In the genomic region with DNA sequence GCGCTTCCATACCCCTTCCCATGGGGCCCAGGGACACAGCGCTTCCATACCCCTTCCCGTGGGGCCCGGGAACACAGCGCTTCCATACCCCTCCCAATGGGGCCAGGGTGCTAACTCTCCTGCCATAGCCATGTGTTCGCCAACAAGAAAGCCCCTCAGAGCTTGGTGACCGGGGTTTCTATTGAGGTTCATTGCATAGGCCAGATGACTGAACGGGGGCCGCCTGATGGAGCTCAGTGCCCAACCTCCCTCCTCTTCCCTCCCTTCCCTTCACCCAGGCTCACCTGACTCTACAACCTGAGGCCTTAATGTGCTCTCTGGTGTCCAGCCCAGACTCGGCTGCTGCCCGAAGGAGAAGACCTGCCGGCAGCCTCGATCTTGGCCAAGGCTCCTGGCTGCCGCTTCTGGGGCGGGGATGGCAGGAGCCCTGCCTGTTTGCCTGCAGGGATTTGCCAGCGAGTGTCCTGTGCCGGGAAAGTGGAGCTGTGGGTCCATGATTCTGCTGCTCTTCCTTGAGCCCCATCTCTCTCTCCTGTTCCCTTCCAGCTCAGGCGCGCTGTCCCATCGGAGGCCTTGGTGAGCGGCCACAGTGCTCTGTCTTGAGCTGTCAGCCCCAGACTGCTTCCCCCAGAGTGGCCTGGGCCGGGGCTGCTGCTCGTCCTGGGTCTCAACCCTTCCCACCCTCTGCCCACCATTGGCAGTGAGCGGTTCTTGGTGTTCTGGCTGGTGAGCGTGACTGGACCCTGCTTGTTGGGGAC, we compare ENCODE assay signal across 2 cellular contexts.
TF ChIP-seq lines count a peak whose summit lies in the region.

No MANE protein-coding gene starts in this region.

TF ChIP-seq in HepG2, 621 proteins besides CTCF, POLR2A, EP300 and RAD21 (continued from another document):
- TF ChIP-seq, protein P1, sequence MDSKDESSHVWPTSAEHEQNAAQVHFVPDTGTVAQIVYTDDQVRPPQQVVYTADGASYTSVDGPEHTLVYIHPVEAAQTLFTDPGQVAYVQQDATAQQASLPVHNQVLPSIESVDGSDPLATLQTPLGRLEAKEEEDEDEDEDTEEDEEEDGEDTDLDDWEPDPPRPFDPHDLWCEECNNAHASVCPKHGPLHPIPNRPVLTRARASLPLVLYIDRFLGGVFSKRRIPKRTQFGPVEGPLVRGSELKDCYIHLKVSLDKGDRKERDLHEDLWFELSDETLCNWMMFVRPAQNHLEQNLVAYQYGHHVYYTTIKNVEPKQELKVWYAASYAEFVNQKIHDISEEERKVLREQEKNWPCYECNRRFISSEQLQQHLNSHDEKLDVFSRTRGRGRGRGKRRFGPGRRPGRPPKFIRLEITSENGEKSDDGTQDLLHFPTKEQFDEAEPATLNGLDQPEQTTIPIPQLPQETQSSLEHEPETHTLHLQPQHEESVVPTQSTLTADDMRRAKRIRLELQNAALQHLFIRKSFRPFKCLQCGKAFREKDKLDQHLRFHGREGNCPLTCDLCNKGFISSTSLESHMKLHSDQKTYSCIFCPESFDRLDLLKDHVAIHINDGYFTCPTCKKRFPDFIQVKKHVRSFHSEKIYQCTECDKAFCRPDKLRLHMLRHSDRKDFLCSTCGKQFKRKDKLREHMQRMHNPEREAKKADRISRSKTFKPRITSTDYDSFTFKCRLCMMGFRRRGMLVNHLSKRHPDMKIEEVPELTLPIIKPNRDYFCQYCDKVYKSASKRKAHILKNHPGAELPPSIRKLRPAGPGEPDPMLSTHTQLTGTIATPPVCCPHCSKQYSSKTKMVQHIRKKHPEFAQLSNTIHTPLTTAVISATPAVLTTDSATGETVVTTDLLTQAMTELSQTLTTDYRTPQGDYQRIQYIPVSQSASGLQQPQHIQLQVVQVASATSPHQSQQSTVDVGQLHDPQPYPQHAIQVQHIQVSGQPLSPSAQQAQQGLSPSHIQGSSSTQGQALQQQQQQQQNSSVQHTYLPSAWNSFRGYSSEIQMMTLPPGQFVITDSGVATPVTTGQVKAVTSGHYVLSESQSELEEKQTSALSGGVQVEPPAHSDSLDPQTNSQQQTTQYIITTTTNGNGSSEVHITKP (CRISPR knock-in tag; IDR thresholded peaks at IDR 0.05; ENCODE audit: low read depth) = no peak
- TF ChIP-seq POLR2AphosphoS5 (IDR thresholded peaks at IDR 0.05; ENCODE audit: low read depth, low read length) = no peak
- no peak for TF ChIP-seq SRF (IDR thresholded peaks at IDR 0.05; ENCODE audit: low read depth, low read length)
- no peak for TF ChIP-seq ZBTB40 (IDR thresholded peaks at IDR 0.05)
- TF ChIP-seq ZBTB40 (CRISPR knock-in tag; IDR thresholded peaks at IDR 0.05) = no peak
- no peak for TF ChIP-seq BCL6 (CRISPR knock-in tag; IDR thresholded peaks at IDR 0.05)

TF ChIP-seq in HEK293T, 16 proteins besides CTCF, POLR2A, EP300 and RAD21 (continued from another document):
- no peak for TF ChIP-seq NFRKB (IDR thresholded peaks at IDR 0.05)
- TF ChIP-seq TARDBP (IDR thresholded peaks at IDR 0.05) = no peak
